Comparison of ENCODE assay signal across 1 cellular context in the genomic region with DNA sequence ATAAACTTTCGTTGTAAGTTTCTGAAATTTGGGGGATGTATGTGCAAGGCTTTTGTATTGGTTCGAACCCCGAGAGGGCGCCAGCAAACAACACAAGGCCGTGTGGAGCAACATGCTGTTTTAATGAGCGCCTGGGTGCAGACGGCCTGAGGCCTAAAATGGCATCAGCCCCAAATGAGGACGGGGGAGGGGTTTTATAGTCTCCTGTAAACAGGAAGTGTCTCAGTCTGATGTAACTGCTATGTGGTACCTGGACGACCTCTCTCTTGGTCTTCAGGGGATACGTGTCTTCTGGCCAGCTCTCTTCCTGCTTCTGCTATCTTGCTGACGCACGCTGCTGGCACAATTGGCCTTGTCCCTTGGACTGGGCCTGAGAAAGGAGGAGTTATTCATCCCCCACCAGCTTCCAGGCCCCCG.
A peak's percentile ranks its signal among the peaks of the same experiment; 100 is the strongest.
TF ChIP-seq lines count a peak whose summit lies in the region.

No MANE protein-coding gene starts in this region.

TF ChIP-seq in GM23338, 12 proteins besides CTCF, POLR2A, EP300 and RAD21 (continued from another document):
- TF ChIP-seq, protein P1, sequence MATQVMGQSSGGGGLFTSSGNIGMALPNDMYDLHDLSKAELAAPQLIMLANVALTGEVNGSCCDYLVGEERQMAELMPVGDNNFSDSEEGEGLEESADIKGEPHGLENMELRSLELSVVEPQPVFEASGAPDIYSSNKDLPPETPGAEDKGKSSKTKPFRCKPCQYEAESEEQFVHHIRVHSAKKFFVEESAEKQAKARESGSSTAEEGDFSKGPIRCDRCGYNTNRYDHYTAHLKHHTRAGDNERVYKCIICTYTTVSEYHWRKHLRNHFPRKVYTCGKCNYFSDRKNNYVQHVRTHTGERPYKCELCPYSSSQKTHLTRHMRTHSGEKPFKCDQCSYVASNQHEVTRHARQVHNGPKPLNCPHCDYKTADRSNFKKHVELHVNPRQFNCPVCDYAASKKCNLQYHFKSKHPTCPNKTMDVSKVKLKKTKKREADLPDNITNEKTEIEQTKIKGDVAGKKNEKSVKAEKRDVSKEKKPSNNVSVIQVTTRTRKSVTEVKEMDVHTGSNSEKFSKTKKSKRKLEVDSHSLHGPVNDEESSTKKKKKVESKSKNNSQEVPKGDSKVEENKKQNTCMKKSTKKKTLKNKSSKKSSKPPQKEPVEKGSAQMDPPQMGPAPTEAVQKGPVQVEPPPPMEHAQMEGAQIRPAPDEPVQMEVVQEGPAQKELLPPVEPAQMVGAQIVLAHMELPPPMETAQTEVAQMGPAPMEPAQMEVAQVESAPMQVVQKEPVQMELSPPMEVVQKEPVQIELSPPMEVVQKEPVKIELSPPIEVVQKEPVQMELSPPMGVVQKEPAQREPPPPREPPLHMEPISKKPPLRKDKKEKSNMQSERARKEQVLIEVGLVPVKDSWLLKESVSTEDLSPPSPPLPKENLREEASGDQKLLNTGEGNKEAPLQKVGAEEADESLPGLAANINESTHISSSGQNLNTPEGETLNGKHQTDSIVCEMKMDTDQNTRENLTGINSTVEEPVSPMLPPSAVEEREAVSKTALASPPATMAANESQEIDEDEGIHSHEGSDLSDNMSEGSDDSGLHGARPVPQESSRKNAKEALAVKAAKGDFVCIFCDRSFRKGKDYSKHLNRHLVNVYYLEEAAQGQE (IDR thresholded peaks at IDR 0.05; ENCODE audit: unreplicated experiment) = no peak
- TF ChIP-seq ZNF331 (CRISPR knock-in tag; IDR thresholded peaks at IDR 0.05; ENCODE audit: low read depth) (no peak), POLR2AphosphoS5 (IDR thresholded peaks at IDR 0.05; ENCODE audit: low read depth) (no peak), STAT1 (IDR thresholded peaks at IDR 0.05; ENCODE audit: unreplicated experiment) (no peak), EZH2phosphoT487 (IDR thresholded peaks at IDR 0.05; ENCODE audit: unreplicated experiment) (no peak)
- TF ChIP-seq, protein P2, sequence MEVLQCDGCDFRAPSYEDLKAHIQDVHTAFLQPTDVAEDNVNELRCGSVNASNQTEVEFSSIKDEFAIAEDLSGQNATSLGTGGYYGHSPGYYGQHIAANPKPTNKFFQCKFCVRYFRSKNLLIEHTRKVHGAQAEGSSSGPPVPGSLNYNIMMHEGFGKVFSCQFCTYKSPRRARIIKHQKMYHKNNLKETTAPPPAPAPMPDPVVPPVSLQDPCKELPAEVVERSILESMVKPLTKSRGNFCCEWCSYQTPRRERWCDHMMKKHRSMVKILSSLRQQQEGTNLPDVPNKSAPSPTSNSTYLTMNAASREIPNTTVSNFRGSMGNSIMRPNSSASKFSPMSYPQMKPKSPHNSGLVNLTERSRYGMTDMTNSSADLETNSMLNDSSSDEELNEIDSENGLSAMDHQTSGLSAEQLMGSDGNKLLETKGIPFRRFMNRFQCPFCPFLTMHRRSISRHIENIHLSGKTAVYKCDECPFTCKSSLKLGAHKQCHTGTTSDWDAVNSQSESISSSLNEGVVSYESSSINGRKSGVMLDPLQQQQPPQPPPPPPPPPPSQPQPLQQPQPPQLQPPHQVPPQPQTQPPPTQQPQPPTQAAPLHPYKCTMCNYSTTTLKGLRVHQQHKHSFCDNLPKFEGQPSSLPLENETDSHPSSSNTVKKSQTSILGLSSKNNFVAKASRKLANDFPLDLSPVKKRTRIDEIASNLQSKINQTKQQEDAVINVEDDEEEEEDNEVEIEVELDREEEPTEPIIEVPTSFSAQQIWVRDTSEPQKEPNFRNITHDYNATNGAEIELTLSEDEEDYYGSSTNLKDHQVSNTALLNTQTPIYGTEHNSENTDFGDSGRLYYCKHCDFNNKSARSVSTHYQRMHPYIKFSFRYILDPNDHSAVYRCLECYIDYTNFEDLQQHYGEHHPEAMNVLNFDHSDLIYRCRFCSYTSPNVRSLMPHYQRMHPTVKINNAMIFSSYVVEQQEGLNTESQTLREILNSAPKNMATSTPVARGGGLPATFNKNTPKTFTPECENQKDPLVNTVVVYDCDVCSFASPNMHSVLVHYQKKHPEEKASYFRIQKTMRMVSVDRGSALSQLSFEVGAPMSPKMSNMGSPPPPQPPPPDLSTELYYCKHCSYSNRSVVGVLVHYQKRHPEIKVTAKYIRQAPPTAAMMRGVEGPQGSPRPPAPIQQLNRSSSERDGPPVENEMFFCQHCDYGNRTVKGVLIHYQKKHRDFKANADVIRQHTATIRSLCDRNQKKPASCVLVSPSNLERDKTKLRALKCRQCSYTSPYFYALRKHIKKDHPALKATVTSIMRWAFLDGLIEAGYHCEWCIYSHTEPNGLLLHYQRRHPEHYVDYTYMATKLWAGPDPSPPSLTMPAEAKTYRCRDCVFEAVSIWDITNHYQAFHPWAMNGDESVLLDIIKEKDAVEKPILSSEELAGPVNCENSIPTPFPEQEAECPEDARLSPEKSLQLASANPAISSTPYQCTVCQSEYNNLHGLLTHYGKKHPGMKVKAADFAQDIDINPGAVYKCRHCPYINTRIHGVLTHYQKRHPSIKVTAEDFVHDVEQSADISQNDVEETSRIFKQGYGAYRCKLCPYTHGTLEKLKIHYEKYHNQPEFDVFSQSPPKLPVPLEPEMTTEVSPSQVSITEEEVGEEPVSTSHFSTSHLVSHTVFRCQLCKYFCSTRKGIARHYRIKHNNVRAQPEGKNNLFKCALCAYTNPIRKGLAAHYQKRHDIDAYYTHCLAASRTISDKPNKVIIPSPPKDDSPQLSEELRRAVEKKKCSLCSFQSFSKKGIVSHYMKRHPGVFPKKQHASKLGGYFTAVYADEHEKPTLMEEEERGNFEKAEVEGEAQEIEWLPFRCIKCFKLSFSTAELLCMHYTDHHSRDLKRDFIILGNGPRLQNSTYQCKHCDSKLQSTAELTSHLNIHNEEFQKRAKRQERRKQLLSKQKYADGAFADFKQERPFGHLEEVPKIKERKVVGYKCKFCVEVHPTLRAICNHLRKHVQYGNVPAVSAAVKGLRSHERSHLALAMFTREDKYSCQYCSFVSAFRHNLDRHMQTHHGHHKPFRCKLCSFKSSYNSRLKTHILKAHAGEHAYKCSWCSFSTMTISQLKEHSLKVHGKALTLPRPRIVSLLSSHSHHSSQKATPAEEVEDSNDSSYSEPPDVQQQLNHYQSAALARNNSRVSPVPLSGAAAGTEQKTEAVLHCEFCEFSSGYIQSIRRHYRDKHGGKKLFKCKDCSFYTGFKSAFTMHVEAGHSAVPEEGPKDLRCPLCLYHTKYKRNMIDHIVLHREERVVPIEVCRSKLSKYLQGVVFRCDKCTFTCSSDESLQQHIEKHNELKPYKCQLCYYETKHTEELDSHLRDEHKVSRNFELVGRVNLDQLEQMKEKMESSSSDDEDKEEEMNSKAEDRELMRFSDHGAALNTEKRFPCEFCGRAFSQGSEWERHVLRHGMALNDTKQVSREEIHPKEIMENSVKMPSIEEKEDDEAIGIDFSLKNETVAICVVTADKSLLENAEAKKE (CRISPR knock-in tag; IDR thresholded peaks at IDR 0.05) = 0 out of 2 replicates have a peak, but pooled peaks have one; percentile 14
